ENCODE assay signal across 8 cellular contexts in genomic region chrX:11757729-11758399, GRCh38. TPM values are rescaled to one million over a fixed set of nuclear protein-coding genes. Genes with fewer than 3 reads are reported as not detected.
DNase-seq lines count a peak whose midpoint lies in the region; ATAC-seq, FAIRE-seq and TF ChIP-seq lines count a peak whose summit lies in the region.

MSL3 (plus strand) TSS chrX:11758237; CDS start chrX:11758264, 27 bp downstream.

- intact Hi-C loops in esophagus muscularis mucosa (cut with DNase I), result no loop called here

- H3K9ac ChIP-seq in mucosa of rectum (ENCODE audit: low read depth in 1 of 2, low read length in 2 of 2), result peak within 1 kb of the TSS; percentile 70 to 79

- peaks cover 17% of the 10 kb centered on the region for H3K27me3 Mint-ChIP-seq in activated T-cell treated with anti-CD3 and anti-CD28 coated beads, Interleukin-2, amount 50 U/mL, for 72 hours (ENCODE audit: low read depth)

- no peak for TF ChIP-seq EP300 in esophagus muscularis mucosa (IDR thresholded peaks at IDR 0.05)

- peak within 1 kb of the TSS; percentile 87 to 90 (median 90) for H3K27ac ChIP-seq in esophagus muscularis mucosa (replicated peaks in 1 of 4)
- H3K27ac ChIP-seq in mucosa of rectum (ENCODE audit: low read depth in 2 of 2, low read length in 2 of 2), result peak within 1 kb of the TSS; percentile 82 to 89

- peaks cover 12 to 26% of the 10 kb centered on the region in 2 donors for H3K36me3 Mint-ChIP-seq in activated T-cell treated with anti-CD3 and anti-CD28 coated beads, Interleukin-2, amount 50 U/mL, for 72 hours (ENCODE audit: insufficient read depth in 2 of 2)

- H3K4me1 Mint-ChIP-seq in activated T-cell treated with anti-CD3 and anti-CD28 coated beads, Interleukin-2, amount 50 U/mL, for 72 hours (ENCODE audit: low read depth), result peaks cover 42% of the 10 kb centered on the region

- no peaks in the 10 kb centered on the region for H3K27me3 ChIP-seq in esophagus muscularis mucosa
- H3K27me3 ChIP-seq in mucosa of rectum (ENCODE audit: control insufficient read depth in 2 of 2, insufficient read depth in 2 of 2, low read length in 2 of 2), result no peaks in the 10 kb centered on the region

- TF ChIP-seq POLR2A in GM12891 (IDR thresholded peaks at IDR 0.05; ENCODE audit: low read depth, low read length) (no peak), esophagus muscularis mucosa (IDR thresholded peaks at IDR 0.05; ENCODE audit: low read depth) (no peak)

- H3K36me3 ChIP-seq in esophagus muscularis mucosa (peaks cover 2 to 22% (median 13%) of the 10 kb centered on the region in 4 donors), mucosa of rectum (ENCODE audit: control insufficient read depth in 2 of 2, insufficient read depth in 2 of 2, low read length in 2 of 2) (peaks cover 2 to 9% of the 10 kb centered on the region in 2 donors)

- no peaks in the 10 kb centered on the region for H3K9me3 ChIP-seq in esophagus muscularis mucosa
- no peaks in the 10 kb centered on the region for H3K9me3 ChIP-seq in mucosa of rectum (ENCODE audit: control insufficient read depth in 2 of 2, low read length in 2 of 2)

- FAIRE-seq in GM12891 (lab: Jason Lieb, UNC), result peak; percentile 69

- H3K4me3 ChIP-seq in esophagus muscularis mucosa (peak within 1 kb of the TSS; percentile 66 to 78 (median 68)), mucosa of rectum (ENCODE audit: low read length in 2 of 2) (peak within 1 kb of the TSS; percentile 75 to 88)

- no peaks in the 10 kb centered on the region for H3K9me3 Mint-ChIP-seq in activated T-cell treated with anti-CD3 and anti-CD28 coated beads, Interleukin-2, amount 50 U/mL, for 72 hours

- peak within 1 kb of the TSS; percentile 93 to 98 for H3K4me3 Mint-ChIP-seq in activated T-cell treated with anti-CD3 and anti-CD28 coated beads, Interleukin-2, amount 50 U/mL, for 72 hours

- DNase-seq in A172 (ENCODE audit: low spot score) (peak; percentile 41), GM12891 (ENCODE audit: insufficient read length, low spot score) (peak; percentile 39), NCI-H460 (ENCODE audit: extremely low read depth, low read depth) (peak; percentile 48), esophagus muscularis mucosa (ENCODE audit: extremely low spot score) (no peak), stromal cell of bone marrow (ENCODE audit: low read depth) (peak; percentile 27)
- peak; percentile 55 to 60 for DNase-seq in activated T-cell treated with anti-CD3 and anti-CD28 coated beads, Interleukin-2, amount 50 U/mL, for 72 hours

- no CpG with 5 or more reads among the region's 93 CpGs for WGBS in esophagus muscularis mucosa

- no peak for TF ChIP-seq CTCF in esophagus muscularis mucosa (IDR thresholded peaks at IDR 0.05)

- peak; percentile 33 for ATAC-seq in HG02852 (IDR thresholded peaks at IDR 0.05; ENCODE audit: unreplicated experiment)
- peak; percentile 48 to 53 for ATAC-seq in activated T-cell treated with anti-CD3 and anti-CD28 coated beads, Interleukin-2, amount 50 U/mL, for 72 hours (replicated peaks in 1 of 2)

- H3K27ac Mint-ChIP-seq in activated T-cell treated with anti-CD3 and anti-CD28 coated beads, Interleukin-2, amount 50 U/mL, for 72 hours, result peak within 1 kb of the TSS; percentile 65

- H3K4me1 ChIP-seq in esophagus muscularis mucosa (peaks cover 9 to 20% (median 16%) of the 10 kb centered on the region in 4 donors), mucosa of rectum (ENCODE audit: control insufficient read depth in 2 of 2, insufficient read depth in 2 of 2, low read length in 2 of 2) (no peaks in the 10 kb centered on the region)

TF ChIP-seq in GM12891, 5 proteins besides CTCF, POLR2A, EP300 and RAD21:
- no peak for TF ChIP-seq PAX5 (IDR thresholded peaks at IDR 0.05; ENCODE audit: insufficient read depth, low read length, severe bottlenecking)
- TF ChIP-seq POLR2AphosphoS5 (IDR thresholded peaks at IDR 0.05; ENCODE audit: low read depth, low read length), result no peak
- no peak for TF ChIP-seq SPI1 (IDR thresholded peaks at IDR 0.05; ENCODE audit: low read depth, low read length)
- no peak for TF ChIP-seq TAF1 (IDR thresholded peaks at IDR 0.05; ENCODE audit: low read depth, low read length)
- no peak for TF ChIP-seq POU2F2 (IDR thresholded peaks at IDR 0.05; ENCODE audit: low read depth, low read length)

RNA-seq across cellular contexts. Expression of gene MSL3, which starts in this region (rescaled TPM):
- total RNA-seq in A172 (2014; rRNA removed; shearing (Covaris generic)), result 34.4 and 55.9 TPM in 2 replicates
- polyA plus RNA-seq in GM12891 (2012; ENCODE audit: low read depth, missing spikeins), result 31.3 TPM
- total RNA-seq in NCI-H460 (2014; rRNA removed; shearing (Covaris generic)), result 25.4 and 26.6 TPM in 2 replicates
- 20.0 and 34.3 TPM in 2 replicates for polyA plus RNA-seq in NCI-H460 (2014; cell fraction: nucleus; rRNA removed)
- total RNA-seq in activated T-cell treated with anti-CD3 and anti-CD28 coated beads, Interleukin-2, amount 50 U/mL, for 72 hours, result 100 to 1,000 TPM; 101 TPM
- 10 to 100 TPM; 21.0 to 32.0 (median 24.5) TPM for total RNA-seq in esophagus muscularis mucosa
